Comparison of ENCODE assay signal across 15 cellular contexts in genomic region chr9:34335376-34335775, GRCh38.
"Had no signal": no experiment of that assay in that cellular context is flagged by ENCODE, and none has a peak within 500 bp of the region (broad histone marks: within the 10 kb centered on the region; RNA-seq: fewer than 3 reads in every experiment).

No MANE protein-coding gene starts in this region.

- H3K9me3 Mint-ChIP-seq: stimulated activated naive CD8-positive, alpha-beta T cell treated with anti-CD3 and anti-CD28 coated beads, Interleukin-15, Interleukin-2, amounts not matched to agents 100 ng/mL and 50 ng/mL, for 24 hours had no signal

- H3K4me1 ChIP-seq: upper lobe of right lung had no signal

- H3K9me3 ChIP-seq: left ventricle myocardium inferior, thoracic aorta, upper lobe of right lung had no signal

- H3K27me3 ChIP-seq: cardiac muscle cell, foreskin keratinocyte, upper lobe of right lung had no signal

- H3K27me3 Mint-ChIP-seq: stimulated activated naive CD8-positive, alpha-beta T cell treated with anti-CD3 and anti-CD28 coated beads, Interleukin-15, Interleukin-2, amounts not matched to agents 100 ng/mL and 50 ng/mL, for 24 hours had no signal

- H3K4me3 Mint-ChIP-seq: stimulated activated naive CD8-positive, alpha-beta T cell treated with anti-CD3 and anti-CD28 coated beads, Interleukin-15, Interleukin-2, amounts not matched to agents 100 ng/mL and 50 ng/mL, for 24 hours had no signal

- H3K27ac ChIP-seq: cardiac muscle cell, foreskin keratinocyte, thoracic aorta, upper lobe of right lung had no signal

- H3K4me3 ChIP-seq: cardiac muscle cell, left ventricle myocardium inferior, thoracic aorta, upper lobe of right lung had no signal

- H3K27ac Mint-ChIP-seq: stimulated activated naive CD8-positive, alpha-beta T cell treated with anti-CD3 and anti-CD28 coated beads, Interleukin-15, Interleukin-2, amounts not matched to agents 100 ng/mL and 50 ng/mL, for 24 hours had no signal

- ATAC-seq: foreskin keratinocyte, upper lobe of right lung had no signal

- DNase-seq: activated CD4-positive, alpha-beta T cell treated with anti-CD3 and anti-CD28 coated beads, Interleukin-2, amount 50 U/mL, for 1 hour; activated CD4-positive, CD25-positive, alpha-beta regulatory T cell treated with anti-CD3 and anti-CD28 coated beads, Interleukin-2, amount 50 U/mL, for 72 hours; activated CD8-positive, alpha-beta memory T cell treated with anti-CD3 and anti-CD28 coated beads, Interleukin-2, amount 50 U/mL, for 48 hours; activated effector memory CD4-positive, alpha-beta T cell treated with anti-CD3 and anti-CD28 coated beads, Interleukin-2, amount 50 U/mL, for 16 hours; activated naive CD4-positive, alpha-beta T cell treated with anti-CD3 and anti-CD28 coated beads, Interleukin-2, amount 50 U/mL, for 16 hours; activated T-cell treated with anti-CD3 and anti-CD28 coated beads, Interleukin-2, amount 50 U/mL, for 48 hours; foreskin keratinocyte; hippocampal formation; kidney; left ventricle myocardium inferior; T1000; upper lobe of right lung had no signal
